In the genomic region with DNA sequence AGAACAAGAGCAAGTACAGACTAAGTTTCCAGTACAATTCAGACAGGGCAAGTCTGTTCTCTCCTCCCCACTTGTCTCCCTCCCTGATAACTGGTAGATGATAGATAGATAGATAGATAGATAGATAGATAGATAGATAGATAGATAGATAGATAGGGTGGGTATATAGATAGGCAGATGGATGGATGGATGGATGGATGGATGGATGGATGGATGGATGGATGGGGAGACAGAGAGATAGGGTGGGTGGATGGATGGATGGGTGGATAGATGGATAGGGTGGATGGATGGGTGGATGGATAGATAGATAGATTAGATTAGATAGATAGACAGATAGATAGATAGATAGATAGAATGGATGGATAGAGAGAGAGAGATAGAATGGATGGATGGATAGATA, we compare ENCODE assay signal across 9 cellular contexts.
"Had no signal": no experiment of that assay in that cellular context is flagged by ENCODE, and none has a peak within 500 bp of the region (broad histone marks: within the 10 kb centered on the region; RNA-seq: fewer than 3 reads in every experiment).

No MANE protein-coding gene starts in this region.

- H3K27ac ChIP-seq: HL-60, KMS-11 had no signal

- H3K4me2 ChIP-seq: KMS-11 had no signal

- H3K9ac ChIP-seq: KMS-11 had no signal

- FAIRE-seq: HepG2, HTR-8/SVneo had no signal

- ATAC-seq: HepG2 had no signal

- DNase-seq: IMR-90, Karpas-422, Kasumi-1, KBM-7, KG1 had no signal
